ENCODE assay signal across 1 cellular context in the genomic region with DNA sequence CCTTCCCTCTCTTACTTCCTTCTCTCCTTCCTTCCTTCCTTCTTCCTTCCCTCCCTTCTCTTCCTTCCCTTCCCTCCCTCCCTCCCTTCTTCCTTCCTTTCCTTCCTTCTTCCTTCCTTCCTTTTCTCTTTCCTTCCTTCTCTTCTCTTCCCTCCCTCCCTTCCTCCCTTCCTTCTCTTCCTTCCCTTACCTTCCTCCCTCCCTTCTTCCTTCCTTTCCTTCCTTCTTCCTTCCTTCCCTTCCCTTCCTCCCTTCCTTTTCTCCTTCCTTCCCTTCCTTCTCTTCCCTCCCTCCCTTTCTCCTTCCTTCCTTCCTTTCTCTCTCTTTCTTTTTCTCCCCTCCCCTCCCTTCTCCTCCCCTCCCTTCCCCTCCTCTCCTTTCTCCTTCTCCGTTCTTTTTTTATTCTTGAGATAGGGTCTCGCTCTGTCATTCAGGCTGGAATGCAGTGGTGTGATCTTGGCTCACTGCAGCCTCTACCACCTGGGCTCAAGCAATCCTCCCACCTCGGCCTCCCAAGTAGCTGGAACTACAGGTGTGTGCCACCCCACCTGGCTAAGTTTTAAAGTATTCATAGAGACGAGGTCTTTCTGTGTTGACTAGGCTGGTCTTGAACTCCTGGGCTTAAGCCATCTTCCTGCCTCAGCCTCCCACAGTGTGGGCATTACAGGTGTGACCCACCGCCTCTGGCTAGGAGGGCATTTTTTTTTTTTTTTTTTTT.
TF ChIP-seq lines count a peak whose summit lies in the region.

No MANE protein-coding gene starts in this region.

TF ChIP-seq in HepG2, 621 proteins besides CTCF, POLR2A, EP300 and RAD21 (continued from another document and continues in another):
- no peak for TF ChIP-seq SOX13 (IDR thresholded peaks at IDR 0.05)
- no peak for TF ChIP-seq SOX13 (CRISPR knock-in tag; conservative IDR thresholded peaks at IDR 0.05 in 1 of 2, IDR thresholded peaks at IDR 0.05 in 1 of 2)
- no peak for TF ChIP-seq ZBTB3 (CRISPR knock-in tag; IDR thresholded peaks at IDR 0.05; ENCODE audit: borderline replicate concordance, low read depth)
- no peak for TF ChIP-seq KAT2B (IDR thresholded peaks at IDR 0.05; ENCODE audit: borderline replicate concordance, low read depth, low read length)
- no peak for TF ChIP-seq MLX (CRISPR knock-in tag; IDR thresholded peaks at IDR 0.05)
- TF ChIP-seq KMT2B (CRISPR knock-in tag; IDR thresholded peaks at IDR 0.05) = no peak
- TF ChIP-seq CREBL2 (CRISPR knock-in tag; IDR thresholded peaks at IDR 0.05; ENCODE audit: borderline replicate concordance) = no peak
- TF ChIP-seq, protein P1, sequence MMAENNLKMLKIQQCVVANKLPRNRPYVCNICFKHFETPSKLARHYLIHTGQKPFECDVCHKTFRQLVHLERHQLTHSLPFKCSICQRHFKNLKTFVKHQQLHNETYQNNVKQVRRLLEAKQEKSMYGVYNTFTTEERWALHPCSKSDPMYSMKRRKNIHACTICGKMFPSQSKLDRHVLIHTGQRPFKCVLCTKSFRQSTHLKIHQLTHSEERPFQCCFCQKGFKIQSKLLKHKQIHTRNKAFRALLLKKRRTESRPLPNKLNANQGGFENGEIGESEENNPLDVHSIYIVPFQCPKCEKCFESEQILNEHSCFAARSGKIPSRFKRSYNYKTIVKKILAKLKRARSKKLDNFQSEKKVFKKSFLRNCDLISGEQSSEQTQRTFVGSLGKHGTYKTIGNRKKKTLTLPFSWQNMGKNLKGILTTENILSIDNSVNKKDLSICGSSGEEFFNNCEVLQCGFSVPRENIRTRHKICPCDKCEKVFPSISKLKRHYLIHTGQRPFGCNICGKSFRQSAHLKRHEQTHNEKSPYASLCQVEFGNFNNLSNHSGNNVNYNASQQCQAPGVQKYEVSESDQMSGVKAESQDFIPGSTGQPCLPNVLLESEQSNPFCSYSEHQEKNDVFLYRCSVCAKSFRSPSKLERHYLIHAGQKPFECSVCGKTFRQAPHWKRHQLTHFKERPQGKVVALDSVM (CRISPR knock-in tag; IDR thresholded peaks at IDR 0.05) = peak; percentile 74; the same call in 1 of the 2 replicates
- no peak for TF ChIP-seq ZNF513 (CRISPR knock-in tag; conservative IDR thresholded peaks at IDR 0.05)
- TF ChIP-seq, protein P2, sequence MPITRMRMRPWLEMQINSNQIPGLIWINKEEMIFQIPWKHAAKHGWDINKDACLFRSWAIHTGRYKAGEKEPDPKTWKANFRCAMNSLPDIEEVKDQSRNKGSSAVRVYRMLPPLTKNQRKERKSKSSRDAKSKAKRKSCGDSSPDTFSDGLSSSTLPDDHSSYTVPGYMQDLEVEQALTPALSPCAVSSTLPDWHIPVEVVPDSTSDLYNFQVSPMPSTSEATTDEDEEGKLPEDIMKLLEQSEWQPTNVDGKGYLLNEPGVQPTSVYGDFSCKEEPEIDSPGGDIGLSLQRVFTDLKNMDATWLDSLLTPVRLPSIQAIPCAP (CRISPR knock-in tag; IDR thresholded peaks at IDR 0.05; ENCODE audit: low read depth) = no peak
- no peak for TF ChIP-seq ZNF317 (CRISPR knock-in tag; IDR thresholded peaks at IDR 0.05)
- no peak for TF ChIP-seq ZNF674 (CRISPR knock-in tag; IDR thresholded peaks at IDR 0.05; ENCODE audit: low read depth)
- no peak for TF ChIP-seq MZF1 (CRISPR knock-in tag; IDR thresholded peaks at IDR 0.05; ENCODE audit: borderline replicate concordance)
- TF ChIP-seq POLR2AphosphoS5 (IDR thresholded peaks at IDR 0.05; ENCODE audit: low read depth, low read length) = no peak
- TF ChIP-seq RELA (CRISPR knock-in tag; IDR thresholded peaks at IDR 0.05) = no peak
- TF ChIP-seq NR2F6 (IDR thresholded peaks at IDR 0.05) = no peak
- no peak for TF ChIP-seq NR2F6 (CRISPR knock-in tag; IDR thresholded peaks at IDR 0.05)
- TF ChIP-seq KDM6A (CRISPR knock-in tag; IDR thresholded peaks at IDR 0.05; ENCODE audit: low read depth) = no peak
- TF ChIP-seq, protein P3, sequence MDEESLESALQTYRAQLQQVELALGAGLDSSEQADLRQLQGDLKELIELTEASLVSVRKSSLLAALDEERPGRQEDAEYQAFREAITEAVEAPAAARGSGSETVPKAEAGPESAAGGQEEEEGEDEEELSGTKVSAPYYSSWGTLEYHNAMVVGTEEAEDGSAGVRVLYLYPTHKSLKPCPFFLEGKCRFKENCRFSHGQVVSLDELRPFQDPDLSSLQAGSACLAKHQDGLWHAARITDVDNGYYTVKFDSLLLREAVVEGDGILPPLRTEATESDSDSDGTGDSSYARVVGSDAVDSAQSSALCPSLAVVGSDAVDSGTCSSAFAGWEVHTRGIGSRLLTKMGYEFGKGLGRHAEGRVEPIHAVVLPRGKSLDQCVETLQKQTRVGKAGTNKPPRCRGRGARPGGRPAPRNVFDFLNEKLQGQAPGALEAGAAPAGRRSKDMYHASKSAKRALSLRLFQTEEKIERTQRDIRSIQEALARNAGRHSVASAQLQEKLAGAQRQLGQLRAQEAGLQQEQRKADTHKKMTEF (CRISPR knock-in tag; IDR thresholded peaks at IDR 0.05) = no peak
- peak; percentile 62 for TF ChIP-seq FOXA1 (IDR thresholded peaks at IDR 0.05)
- TF ChIP-seq FOXA1 (CRISPR knock-in tag; IDR thresholded peaks at IDR 0.05) = no peak
- no peak for TF ChIP-seq MIXL1 (CRISPR knock-in tag; IDR thresholded peaks at IDR 0.05)
- TF ChIP-seq HNRNPL (IDR thresholded peaks at IDR 0.05; ENCODE audit: low read depth, low read length) = no peak
- no peak for TF ChIP-seq CCDC6 (CRISPR knock-in tag; IDR thresholded peaks at IDR 0.05)
- peak; percentile 65 for TF ChIP-seq ZNF460 (CRISPR knock-in tag; IDR thresholded peaks at IDR 0.05; ENCODE audit: borderline replicate concordance)
- no peak for TF ChIP-seq ZBTB14 (CRISPR knock-in tag; IDR thresholded peaks at IDR 0.05)
- TF ChIP-seq ZNF776 (CRISPR knock-in tag; IDR thresholded peaks at IDR 0.05) = no peak
- no peak for TF ChIP-seq GATA4 (IDR thresholded peaks at IDR 0.05; ENCODE audit: borderline replicate concordance, low read depth)
- no peak for TF ChIP-seq ZNF263 (CRISPR knock-in tag; IDR thresholded peaks at IDR 0.05)
- TF ChIP-seq, protein P4, sequence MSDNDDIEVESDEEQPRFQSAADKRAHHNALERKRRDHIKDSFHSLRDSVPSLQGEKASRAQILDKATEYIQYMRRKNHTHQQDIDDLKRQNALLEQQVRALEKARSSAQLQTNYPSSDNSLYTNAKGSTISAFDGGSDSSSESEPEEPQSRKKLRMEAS (IDR thresholded peaks at IDR 0.05) = no peak
- no peak for TF ChIP-seq ARID4A (CRISPR knock-in tag; IDR thresholded peaks at IDR 0.05; ENCODE audit: borderline replicate concordance)
- TF ChIP-seq, protein P5, sequence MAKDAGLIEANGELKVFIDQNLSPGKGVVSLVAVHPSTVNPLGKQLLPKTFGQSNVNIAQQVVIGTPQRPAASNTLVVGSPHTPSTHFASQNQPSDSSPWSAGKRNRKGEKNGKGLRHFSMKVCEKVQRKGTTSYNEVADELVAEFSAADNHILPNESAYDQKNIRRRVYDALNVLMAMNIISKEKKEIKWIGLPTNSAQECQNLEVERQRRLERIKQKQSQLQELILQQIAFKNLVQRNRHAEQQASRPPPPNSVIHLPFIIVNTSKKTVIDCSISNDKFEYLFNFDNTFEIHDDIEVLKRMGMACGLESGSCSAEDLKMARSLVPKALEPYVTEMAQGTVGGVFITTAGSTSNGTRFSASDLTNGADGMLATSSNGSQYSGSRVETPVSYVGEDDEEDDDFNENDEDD (CRISPR knock-in tag; IDR thresholded peaks at IDR 0.05; ENCODE audit: borderline replicate concordance) = no peak
- 0 out of 2 replicates have a peak, but pooled peaks have one; percentile 17 for TF ChIP-seq ZZZ3 (CRISPR knock-in tag; IDR thresholded peaks at IDR 0.05; ENCODE audit: borderline replicate concordance)
- TF ChIP-seq HNRNPK (IDR thresholded peaks at IDR 0.05; ENCODE audit: low read depth, low read length, poor library complexity, severe bottlenecking) = peak; percentile 25
- TF ChIP-seq MAZ (IDR thresholded peaks at IDR 0.05; ENCODE audit: borderline replicate concordance, low read depth, low read length) = no peak
- TF ChIP-seq MAZ (CRISPR knock-in tag; IDR thresholded peaks at IDR 0.05; ENCODE audit: low read depth) = no peak
- no peak for TF ChIP-seq AGO2 (optimal IDR thresholded peaks at IDR 0.05; ENCODE audit: low read depth, low read length)
- no peak for TF ChIP-seq ZNF761 (CRISPR knock-in tag; conservative IDR thresholded peaks at IDR 0.05)
- TF ChIP-seq ATAD3A (CRISPR knock-in tag; IDR thresholded peaks at IDR 0.05) = no peak
- TF ChIP-seq MEIS1 (CRISPR knock-in tag; IDR thresholded peaks at IDR 0.05; ENCODE audit: borderline replicate concordance) = no peak
- TF ChIP-seq ATM (IDR thresholded peaks at IDR 0.05; ENCODE audit: borderline replicate concordance) = 0 out of 2 replicates have a peak, but pooled peaks have one; percentile 39
- TF ChIP-seq ZNF3 (CRISPR knock-in tag; IDR thresholded peaks at IDR 0.05) = no peak
- no peak for TF ChIP-seq HOXA5 (CRISPR knock-in tag; IDR thresholded peaks at IDR 0.05)
- TF ChIP-seq ETV6 (CRISPR knock-in tag; conservative IDR thresholded peaks at IDR 0.05) = no peak
- no peak for TF ChIP-seq SRSF4 (IDR thresholded peaks at IDR 0.05; ENCODE audit: low read depth, low read length, poor library complexity, severe bottlenecking)
- peak; percentile 80 for TF ChIP-seq ZNF282 (IDR thresholded peaks at IDR 0.05; ENCODE audit: partially characterized antibody)
- no peak for TF ChIP-seq PAF1 (CRISPR knock-in tag; IDR thresholded peaks at IDR 0.05)
- TF ChIP-seq PCBP2 (optimal IDR thresholded peaks at IDR 0.05; ENCODE audit: low read depth, low read length, poor library complexity, severe bottlenecking) = peak; percentile 99
- TF ChIP-seq PHF8 (CRISPR knock-in tag; IDR thresholded peaks at IDR 0.05) = no peak
- TF ChIP-seq SOX6 (IDR thresholded peaks at IDR 0.05) = peak; percentile 17; the same call in 1 of the 2 replicates
- no peak; the same call in 1 of the 2 replicates for TF ChIP-seq SOX6 (CRISPR knock-in tag; IDR thresholded peaks at IDR 0.05)
- no peak for TF ChIP-seq CBX2 (IDR thresholded peaks at IDR 0.05; ENCODE audit: low read depth, low read length)
- TF ChIP-seq CBX2 (CRISPR knock-in tag; IDR thresholded peaks at IDR 0.05; ENCODE audit: low read depth) = no peak
- TF ChIP-seq, protein P6, sequence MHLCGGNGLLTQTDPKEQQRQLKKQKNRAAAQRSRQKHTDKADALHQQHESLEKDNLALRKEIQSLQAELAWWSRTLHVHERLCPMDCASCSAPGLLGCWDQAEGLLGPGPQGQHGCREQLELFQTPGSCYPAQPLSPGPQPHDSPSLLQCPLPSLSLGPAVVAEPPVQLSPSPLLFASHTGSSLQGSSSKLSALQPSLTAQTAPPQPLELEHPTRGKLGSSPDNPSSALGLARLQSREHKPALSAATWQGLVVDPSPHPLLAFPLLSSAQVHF (CRISPR knock-in tag; IDR thresholded peaks at IDR 0.05) = no peak
- no peak for TF ChIP-seq TRIM24 (CRISPR knock-in tag; IDR thresholded peaks at IDR 0.05)
